8 cellular contexts compared by ENCODE assay signal in genomic region chr19:35628565-35629331, GRCh38. TPM values are rescaled to one million over a fixed set of nuclear protein-coding genes. Genes with fewer than 3 reads are reported as not detected.
A peak's percentile ranks its signal among the peaks of the same experiment; 100 is the strongest.
DNase-seq lines count a peak whose midpoint lies in the region; TF ChIP-seq lines count a peak whose summit lies in the region.

TSS of gene RBM42 (plus strand) at chr19:35629036. CDS start at chr19:35629154, 118 bp downstream.

- CTCF ChIA-PET in activated CD8-positive, alpha-beta memory T cell treated with anti-CD3 and anti-CD28 coated beads for 36 hours (lab: Charles Lee), result no interaction called here

- POLR2A ChIA-PET in activated CD8-positive, alpha-beta memory T cell treated with anti-CD3 and anti-CD28 coated beads for 36 hours (lab: Charles Lee), result no interaction called here

- DNase-seq in CMK (ENCODE audit: low read depth) (peak; percentile 98), GM20000 (ENCODE audit: low spot score) (peak; percentile 99), HT-29 (ENCODE audit: low spot score) (peak; percentile 100), NOMO-1 (lab: John Stamatoyannopoulos, UW; ENCODE audit: unreplicated experiment in 2 of 2) (peak; percentile 99), lung microvascular endothelial cell (ENCODE audit: low read depth in 2 of 2) (peak; percentile 99)
- peak; percentile 98 for DNase-seq in effector CD8-positive, alpha-beta T cell (lab: John Stamatoyannopoulos, UW)
- DNase-seq in stimulated activated CD4-positive, alpha-beta T cell treated with anti-CD3 and anti-CD28 coated beads, TNF-alpha, amount 100 ng/mL, for 48 hours (ENCODE audit: low read depth in 3 of 3), result peak; percentile 93 to 95 (median 95)

- no peak for TF ChIP-seq CTCF in GM20000 (IDR thresholded peaks at IDR 0.05; ENCODE audit: extremely low read depth, missing control alignments)

RNA-seq across cellular contexts. Expression of gene RBM42, which starts in this region (rescaled TPM):
- total RNA-seq in HT-29 (2014; rRNA removed; shearing (Covaris generic)), result 218 and 225 TPM in 2 replicates
- total RNA-seq in activated CD8-positive, alpha-beta memory T cell treated with anti-CD3 and anti-CD28 coated beads for 36 hours, result 100 to 1,000 TPM; 102 to 104 TPM
- total RNA-seq in lung microvascular endothelial cell, result 22.2 and 25.6 TPM in 2 replicates

Comparison
In these comparisons a context has a peak if more than half of its experiments do, and no peak if none do; other contexts are left out.
1. Peak in every context shown above with its lines: DNase-seq.